1 cellular context compared by ENCODE assay signal in the genomic region with DNA sequence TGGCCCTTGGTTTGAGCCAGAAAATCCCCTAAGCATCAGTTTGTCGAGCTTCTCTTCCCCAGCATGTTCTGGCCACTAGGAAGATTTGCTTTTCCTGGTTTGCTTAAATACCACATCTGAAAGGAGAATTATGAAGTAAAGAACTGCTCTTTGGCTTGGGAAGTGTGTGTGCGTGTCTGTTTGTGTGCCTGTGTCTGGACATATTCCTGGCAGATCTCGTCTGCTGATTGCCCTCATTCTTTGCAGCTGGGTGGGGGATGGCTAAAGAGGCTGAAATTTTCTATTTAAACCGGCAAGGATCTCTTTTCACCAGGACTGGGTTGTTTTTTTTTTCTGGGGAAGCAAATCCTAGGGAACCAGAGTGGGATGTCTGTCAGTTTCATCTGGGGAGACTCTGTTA.
TF ChIP-seq lines count a peak whose summit lies in the region.

No MANE protein-coding gene starts in this region.

TF ChIP-seq in SK-N-SH, 30 proteins besides CTCF, POLR2A, EP300 and RAD21 (continued from another document):
- TF ChIP-seq, protein P1, sequence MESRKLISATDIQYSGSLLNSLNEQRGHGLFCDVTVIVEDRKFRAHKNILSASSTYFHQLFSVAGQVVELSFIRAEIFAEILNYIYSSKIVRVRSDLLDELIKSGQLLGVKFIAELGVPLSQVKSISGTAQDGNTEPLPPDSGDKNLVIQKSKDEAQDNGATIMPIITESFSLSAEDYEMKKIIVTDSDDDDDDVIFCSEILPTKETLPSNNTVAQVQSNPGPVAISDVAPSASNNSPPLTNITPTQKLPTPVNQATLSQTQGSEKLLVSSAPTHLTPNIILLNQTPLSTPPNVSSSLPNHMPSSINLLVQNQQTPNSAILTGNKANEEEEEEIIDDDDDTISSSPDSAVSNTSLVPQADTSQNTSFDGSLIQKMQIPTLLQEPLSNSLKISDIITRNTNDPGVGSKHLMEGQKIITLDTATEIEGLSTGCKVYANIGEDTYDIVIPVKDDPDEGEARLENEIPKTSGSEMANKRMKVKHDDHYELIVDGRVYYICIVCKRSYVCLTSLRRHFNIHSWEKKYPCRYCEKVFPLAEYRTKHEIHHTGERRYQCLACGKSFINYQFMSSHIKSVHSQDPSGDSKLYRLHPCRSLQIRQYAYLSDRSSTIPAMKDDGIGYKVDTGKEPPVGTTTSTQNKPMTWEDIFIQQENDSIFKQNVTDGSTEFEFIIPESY (IDR thresholded peaks at IDR 0.05; ENCODE audit: borderline replicate concordance, low read depth), result no peak
- TF ChIP-seq, protein P2, sequence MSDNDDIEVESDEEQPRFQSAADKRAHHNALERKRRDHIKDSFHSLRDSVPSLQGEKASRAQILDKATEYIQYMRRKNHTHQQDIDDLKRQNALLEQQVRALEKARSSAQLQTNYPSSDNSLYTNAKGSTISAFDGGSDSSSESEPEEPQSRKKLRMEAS (IDR thresholded peaks at IDR 0.05; ENCODE audit: low read depth), result no peak
- TF ChIP-seq EZH2phosphoT487 (IDR thresholded peaks at IDR 0.05; ENCODE audit: borderline replicate concordance, low read depth), result no peak
- no peak for TF ChIP-seq MEF2A (IDR thresholded peaks at IDR 0.05; ENCODE audit: borderline replicate concordance, low read depth)
TF ChIP-seq in SK-N-SH: peak in this region for 3.
